In genomic region chr5:139653616-139654015, GRCh38 we compare ENCODE assay signal across 10 cellular contexts. TPM values are rescaled to one million over a fixed set of nuclear protein-coding genes. Genes with fewer than 3 reads are reported as not detected.
DNase-seq lines count a peak whose midpoint lies in the region; ATAC-seq and TF ChIP-seq lines count a peak whose summit lies in the region.
"Had no signal": no experiment of that assay in that cellular context is flagged by ENCODE, and none has a peak within 500 bp of the region (broad histone marks: within the 10 kb centered on the region; RNA-seq: fewer than 3 reads in every experiment).

No MANE protein-coding gene starts in this region.

- H2BK15ac ChIP-seq in IMR-90 (ENCODE audit: low read depth, low read length), result 0 out of 3 replicates have a peak overlapping the region, but pooled peaks have one; percentile 100

- CTCF ChIA-PET in IMR-90 (lab: Yijun Ruan, JAX), result interaction anchor here (1.0 kb wide), 1 partner anchor 112 kb away, joined by 3 read pairs; no protein-coding TSS in a partner anchor

- H3K79me1 ChIP-seq in IMR-90 (ENCODE audit: low read depth in 1 of 2, low read length in 2 of 2), result peaks cover 32 to 86% of the 10 kb centered on the region in 2 experiments

- TF ChIP-seq CTCF in IMR-90 (conservative IDR thresholded peaks at IDR 0.05; ENCODE audit: low read depth, low read length), result no peak
- no peak for TF ChIP-seq CTCF in transverse colon (IDR thresholded peaks at IDR 0.05)

- no peak overlapping the region for H3K4me3 ChIP-seq in IMR-90 (ENCODE audit: insufficient read depth, low read depth, low read length)
- H3K4me3 ChIP-seq in mucosa of rectum (ENCODE audit: low read length in 2 of 2), result no peak overlapping the region
- H3K4me3 ChIP-seq in transverse colon, result no peak overlapping the region

- peak overlapping the region; percentile 22 for H2BK5ac ChIP-seq in IMR-90 (ENCODE audit: low read depth, low read length, poor library complexity, severe bottlenecking)

- no peak for TF ChIP-seq POLR2A in IMR-90 (IDR thresholded peaks at IDR 0.05; ENCODE audit: low read depth, low read length)
- TF ChIP-seq POLR2A in transverse colon (IDR thresholded peaks at IDR 0.05), result no peak

- no peak overlapping the region; the same call in 1 of the 2 replicates for H3K18ac ChIP-seq in IMR-90 (ENCODE audit: low read depth, low read length)

- peak overlapping the region; percentile 83; the same call in 1 of the 2 replicates for H3K23ac ChIP-seq in IMR-90 (ENCODE audit: low read depth, low read length)

- no peak for TF ChIP-seq EP300 in transverse colon (IDR thresholded peaks at IDR 0.05; ENCODE audit: low read depth)

- H3K14ac ChIP-seq in IMR-90 (replicated peaks; ENCODE audit: low read depth, low read length), result peak overlapping the region; percentile 57

- H2AK9ac ChIP-seq in IMR-90 (replicated peaks; ENCODE audit: low read depth, low read length, poor library complexity), result peak overlapping the region; percentile 88

- H4K91ac ChIP-seq in IMR-90 (ENCODE audit: insufficient read depth, low read depth, low read length), result peak overlapping the region; percentile 43

- dilution Hi-C loops in IMR-90 (cut with HindIII; ENCODE audit: low sequenced_read_pairs, unreplicated experiment), result no loop called here

- in situ Hi-C loops in IMR-90 (cut with MboI; ENCODE audit: low sequenced_read_pairs), result no loop called here
- in situ Hi-C loops in transverse colon (cut with MboI; ENCODE audit: low pct_ligation_motif_present in 1 of 4, low pct_unique_long_range_greater_than_20kb in 1 of 4, low sequenced_read_pairs in 3 of 4), result no loop called here

- H3K27me3 ChIP-seq in IMR-90 (ENCODE audit: control insufficient read depth, insufficient read depth, low read length) (no peaks in the 10 kb centered on the region), mucosa of rectum (ENCODE audit: control insufficient read depth in 2 of 2, insufficient read depth in 2 of 2, low read length in 2 of 2) (no peaks in the 10 kb centered on the region), transverse colon (no peaks in the 10 kb centered on the region)

- H3K9ac ChIP-seq in IMR-90 (ENCODE audit: low read depth, low read length), result peak overlapping the region; percentile 19; the same call in 1 of the 2 replicates
- peak overlapping the region in 1 of 2 donors; percentile 34 for H3K9ac ChIP-seq in mucosa of rectum (ENCODE audit: low read depth in 1 of 2, low read length in 2 of 2)

- DNase-seq in IMR-90 (no peak), transverse colon (no peak), NOMO-1 (lab: John Stamatoyannopoulos, UW; ENCODE audit: unreplicated experiment in 2 of 2) (no peak), OCI-M2 (lab: John Stamatoyannopoulos, UW; ENCODE audit: unreplicated experiment) (no peak), HPDE6-E6E7 (ENCODE audit: extremely low spot score) (no peak)
- no peak for DNase-seq in central memory CD8-positive, alpha-beta T cell (ENCODE audit: low spot score in 2 of 2)
- DNase-seq in stimulated activated naive CD4-positive, alpha-beta T cell treated with Interleukin-2 at 50 U/mL for 16 hours (lab: John Stamatoyannopoulos, UW), result no peak
- DNase-seq: NCI-H1436 had no signal

- H2BK120ac ChIP-seq in IMR-90 (ENCODE audit: low read depth, low read length), result peak overlapping the region; percentile 99

- no peak for TF ChIP-seq RAD21 in IMR-90 (IDR thresholded peaks at IDR 0.05; ENCODE audit: low read length)

- peaks cover 46% of the 10 kb centered on the region for H3K9me1 ChIP-seq in IMR-90 (ENCODE audit: insufficient read depth, low read length)

- no peak overlapping the region for H2AFZ ChIP-seq in IMR-90 (replicated peaks; ENCODE audit: low read length, poor library complexity)

- no peaks in the 10 kb centered on the region for H3K9me3 Mint-ChIP-seq in central memory CD8-positive, alpha-beta T cell

- H3K56ac ChIP-seq in IMR-90 (ENCODE audit: extremely low read depth, insufficient read depth, low read length), result no peak overlapping the region; the same call in 1 of the 2 replicates

- no peak for ATAC-seq in IMR-90 (ENCODE audit: low read depth)
- no peak for ATAC-seq in central memory CD8-positive, alpha-beta T cell (replicated peaks; ENCODE audit: extremely low read depth, poor library complexity, severe bottlenecking)

- no peak overlapping the region for H3K4me2 ChIP-seq in IMR-90 (ENCODE audit: low read depth, low read length)

- peak overlapping the region; percentile 8 for H3K4me3 Mint-ChIP-seq in central memory CD8-positive, alpha-beta T cell
- H3K4me3 Mint-ChIP-seq: activated naive CD8-positive, alpha-beta T cell had no signal

- peak overlapping the region; percentile 18 for H2BK20ac ChIP-seq in IMR-90 (ENCODE audit: low read depth, low read length)

- no TSS peak for BruUV-seq in IMR-90 (replicated peaks; lab: Mats Ljungman, UMichigan)

- peaks cover 12% of the 10 kb centered on the region for H3K36me3 Mint-ChIP-seq in central memory CD8-positive, alpha-beta T cell (ENCODE audit: insufficient read depth)
- H3K36me3 Mint-ChIP-seq: activated naive CD8-positive, alpha-beta T cell had no signal

- H3K36me3 ChIP-seq in IMR-90 (ENCODE audit: control insufficient read depth, insufficient read depth, low read length) (no peaks in the 10 kb centered on the region), mucosa of rectum (ENCODE audit: control insufficient read depth in 2 of 2, insufficient read depth in 2 of 2, low read length in 2 of 2) (no peaks in the 10 kb centered on the region), transverse colon (no peaks in the 10 kb centered on the region)

- no peak overlapping the region for H3K27ac Mint-ChIP-seq in central memory CD8-positive, alpha-beta T cell (ENCODE audit: low read depth)
- H3K27ac Mint-ChIP-seq: activated naive CD8-positive, alpha-beta T cell had no signal

- intact Hi-C loops in IMR-90 (cut with micrococcal nuclease) (no loop called here), transverse colon (cut with DNase I; ENCODE audit: low total_unique reads) (no loop called here)

- peaks cover 55% of the 10 kb centered on the region for H3K4me1 Mint-ChIP-seq in central memory CD8-positive, alpha-beta T cell

- WGBS in IMR-90 (ENCODE audit: extremely low coverage in 2 of 2, insufficient read length in 1 of 2), 2 experiments, result no CpG with 5 or more reads among the region's 5 CpGs
- WGBS in transverse colon (ENCODE audit: low coverage in 1 of 2), 2 donors, result 68% methylated on average over 5 of the region's 5 CpGs; no CpG with 5 or more reads in 1 of the 2 donors

- peak overlapping the region; percentile 24; the same call in 1 of the 2 replicates for H4K5ac ChIP-seq in IMR-90 (ENCODE audit: low read depth, low read length)

- H3K9me3 ChIP-seq in IMR-90 (ENCODE audit: control insufficient read depth, insufficient read depth, low read length) (no peaks in the 10 kb centered on the region), mucosa of rectum (ENCODE audit: control insufficient read depth in 2 of 2, low read length in 2 of 2) (no peaks in the 10 kb centered on the region), transverse colon (no peaks in the 10 kb centered on the region)

- peaks cover 16% of the 10 kb centered on the region for H4K20me1 ChIP-seq in IMR-90 (ENCODE audit: insufficient read depth, low read length)

- POLR2A ChIA-PET in IMR-90 (lab: Charles Lee; ENCODE audit: unreplicated experiment), result no interaction called here

- peak overlapping the region; percentile 24 to 87; a peak in 2 of 4 replicates for H4K8ac ChIP-seq in IMR-90 (ENCODE audit: low read depth in 2 of 2, low read length in 2 of 2)

- peaks cover 20% of the 10 kb centered on the region for H3K27me3 Mint-ChIP-seq in central memory CD8-positive, alpha-beta T cell

- H3K27ac ChIP-seq in IMR-90 (ENCODE audit: insufficient read depth, low read length) (peak overlapping the region; percentile 90), mucosa of rectum (ENCODE audit: low read depth in 2 of 2, low read length in 2 of 2) (peak overlapping the region; percentile 9 to 53), transverse colon (peak overlapping the region; percentile 91 to 96 (median 93))

- peak overlapping the region; percentile 100 for H3K4ac ChIP-seq in IMR-90 (ENCODE audit: low read depth, low read length)

- H3K4me1 ChIP-seq in IMR-90 (ENCODE audit: control insufficient read depth, insufficient read depth, low read length) (peaks cover 61% of the 10 kb centered on the region), mucosa of rectum (ENCODE audit: control insufficient read depth in 2 of 2, insufficient read depth in 2 of 2, low read length in 2 of 2) (peaks cover 53 to 64% of the 10 kb centered on the region in 2 donors), transverse colon (peaks cover 50 to 91% (median 85%) of the 10 kb centered on the region in 4 donors)

- peak overlapping the region; percentile 100 for H2AK5ac ChIP-seq in IMR-90 (ENCODE audit: low read depth, low read length)

TF ChIP-seq in IMR-90, 13 proteins besides CTCF, POLR2A, EP300 and RAD21 (continues in another document):
- TF ChIP-seq BHLHE40 (IDR thresholded peaks at IDR 0.05; ENCODE audit: low read depth, low read length) (no peak), RFX5 (IDR thresholded peaks at IDR 0.05; ENCODE audit: low read depth, low read length) (no peak), CEBPB (IDR thresholded peaks at IDR 0.05; ENCODE audit: low read depth, low read length) (no peak), MAZ (IDR thresholded peaks at IDR 0.05; ENCODE audit: borderline replicate concordance, low read depth, low read length) (no peak), RCOR1 (IDR thresholded peaks at IDR 0.05; ENCODE audit: insufficient replicate concordance, low read length) (no peak), USF2 (IDR thresholded peaks at IDR 0.05; ENCODE audit: low read depth, low read length) (no peak), MXI1 (IDR thresholded peaks at IDR 0.05; ENCODE audit: borderline replicate concordance, low read depth, low read length) (no peak), MAFK (IDR thresholded peaks at IDR 0.05; ENCODE audit: low read depth, low read length) (no peak), FOS (IDR thresholded peaks at IDR 0.05; ENCODE audit: low read depth, low read length) (no peak), SMC3 (IDR thresholded peaks at IDR 0.05; ENCODE audit: low read depth, low read length) (no peak), NFE2L2 (IDR thresholded peaks at IDR 0.05; ENCODE audit: low read depth, low read length) (no peak)

RNA-seq across cellular contexts. Expression of gene CXXC5, which starts 5.5 kb away (rescaled TPM):
- total RNA-seq in IMR-90 (2012; rRNA removed), result 24.9 and 30.8 TPM in 2 replicates
- 35.7 and 38.8 TPM in 2 replicates for polyA plus RNA-seq in IMR-90 (2012; rRNA removed)
- 34.7 and 72.2 TPM in 2 replicates for polyA plus RNA-seq in IMR-90 (2012; cell fraction: cytosol; rRNA removed)
- polyA plus RNA-seq in IMR-90 (2012; cell fraction: nucleus; rRNA removed; ENCODE audit: low replicate concordance), result 24.5 and 60.8 TPM in 2 replicates
- 10 to 100 TPM; 26.5 to 50.7 (median 36.2) TPM for total RNA-seq in transverse colon

Comparison
In these comparisons a context has a peak if more than half of its experiments do, and no peak if none do; other contexts are left out.
1. H3K27ac ChIP-seq: peak in every context shown above with its lines; median percentile 93 in transverse colon; 90 in IMR-90; 31 in mucosa of rectum.